Comparison of ENCODE assay signal across 1 cellular context in genomic region chr10:68202965-68203358, GRCh38.
TF ChIP-seq lines count a peak whose summit lies in the region.

No MANE protein-coding gene starts in this region.

TF ChIP-seq in GM12878, 131 proteins besides CTCF, POLR2A, EP300 and RAD21 (continued from another document):
- no peak for TF ChIP-seq BCL3 (IDR thresholded peaks at IDR 0.05; ENCODE audit: borderline replicate concordance, insufficient read depth, low read depth, low read length, poor library complexity, severe bottlenecking)
- no peak for TF ChIP-seq IRF5 (IDR thresholded peaks at IDR 0.05; ENCODE audit: borderline replicate concordance)
- TF ChIP-seq STAT3 (IDR thresholded peaks at IDR 0.05; ENCODE audit: low read depth, low read length): no peak
- TF ChIP-seq SPI1 (IDR thresholded peaks at IDR 0.05; ENCODE audit: borderline replicate concordance, insufficient read depth, low read depth, low read length): no peak
- TF ChIP-seq NFIC (IDR thresholded peaks at IDR 0.05; ENCODE audit: low read depth, low read length): no peak
- no peak for TF ChIP-seq BRCA1 (IDR thresholded peaks at IDR 0.05; ENCODE audit: low read depth, low read length)
- no peak for TF ChIP-seq POLR2AphosphoS5 (IDR thresholded peaks at IDR 0.05; ENCODE audit: low read length)
- TF ChIP-seq BCLAF1 (IDR thresholded peaks at IDR 0.05): no peak
- TF ChIP-seq ZBTB4 (CRISPR knock-in tag; IDR thresholded peaks at IDR 0.05): no peak
